14 cellular contexts compared by ENCODE assay signal in the genomic region with DNA sequence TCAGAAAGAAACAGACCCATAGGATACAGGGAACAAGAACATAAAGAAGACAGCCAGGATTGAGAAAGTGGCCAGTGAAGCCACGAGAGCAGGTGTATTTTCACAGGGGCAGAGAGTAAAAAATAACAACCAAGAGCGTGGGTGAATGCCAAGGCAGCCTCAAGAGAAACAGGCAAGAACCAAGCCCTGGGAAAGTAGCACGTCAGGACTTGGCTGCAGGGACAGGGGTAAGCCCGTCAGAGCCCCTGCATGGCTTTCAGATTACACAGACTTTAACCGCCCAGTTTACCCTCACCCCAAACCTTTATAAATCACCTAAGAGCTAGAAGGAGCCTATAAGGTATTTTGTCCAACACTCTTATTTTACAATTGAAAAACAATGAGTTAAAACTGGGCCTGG. TPM values are rescaled to one million over a fixed set of nuclear protein-coding genes. Genes with fewer than 3 reads are reported as not detected.
DNase-seq lines count a peak whose midpoint lies in the region; ATAC-seq, FAIRE-seq and TF ChIP-seq lines count a peak whose summit lies in the region.
"Had no signal": no experiment of that assay in that cellular context is flagged by ENCODE, and none has a peak within 500 bp of the region (broad histone marks: within the 10 kb centered on the region; RNA-seq: fewer than 3 reads in every experiment).

No MANE protein-coding gene starts in this region.

- H3K79me2 ChIP-seq in neural progenitor cell (ENCODE audit: low read depth): no peaks in the 10 kb centered on the region

- peak overlapping the region; percentile 45 for H2BK20ac ChIP-seq in IMR-90 (ENCODE audit: low read depth, low read length)

- in situ Hi-C loops in IMR-90 (cut with MboI; ENCODE audit: low sequenced_read_pairs): no loop called here

- H3K14ac ChIP-seq in IMR-90 (replicated peaks; ENCODE audit: low read depth, low read length): 0 out of 2 replicates have a peak overlapping the region, but pooled peaks have one; percentile 19

- H2BK15ac ChIP-seq in IMR-90 (ENCODE audit: low read depth, low read length): peak overlapping the region; percentile 73; the same call in 1 of the 3 replicates

- dilution Hi-C loops in IMR-90 (cut with HindIII; ENCODE audit: low sequenced_read_pairs, unreplicated experiment): no loop called here

- no peak for TF ChIP-seq CTCF in IMR-90 (conservative IDR thresholded peaks at IDR 0.05; ENCODE audit: low read depth, low read length)
- no peak for TF ChIP-seq CTCF in activated B cell treated with CpG ODN at 0.5 μM for 24 hours (IDR thresholded peaks at IDR 0.05)
- TF ChIP-seq CTCF in bronchial epithelial cell (IDR thresholded peaks at IDR 0.05; ENCODE audit: insufficient read depth, low read length, severe bottlenecking): no peak
- no peak for TF ChIP-seq CTCF in neural progenitor cell (IDR thresholded peaks at IDR 0.05)
- no peak for TF ChIP-seq CTCF in WTC11 (IDR thresholded peaks at IDR 0.05)

- no peaks in the 10 kb centered on the region for H3K27me3 ChIP-seq in IMR-90 (ENCODE audit: control insufficient read depth, insufficient read depth, low read length)
- H3K27me3 ChIP-seq in bronchial epithelial cell (ENCODE audit: control insufficient read depth, insufficient read depth, low read length): no peaks in the 10 kb centered on the region
- no peaks in the 10 kb centered on the region for H3K27me3 ChIP-seq in neural progenitor cell
- H3K27me3 ChIP-seq: colonic mucosa had no signal

- H4K8ac ChIP-seq in IMR-90 (ENCODE audit: low read depth in 2 of 2, low read length in 2 of 2): no peak overlapping the region

- H3K18ac ChIP-seq in IMR-90 (ENCODE audit: low read depth, low read length): peak overlapping the region; percentile 34; the same call in 1 of the 2 replicates

- no peak overlapping the region for H4K5ac ChIP-seq in IMR-90 (ENCODE audit: low read depth, low read length)

- H3K36me3 Mint-ChIP-seq in activated B cell treated with CpG ODN at 0.5 μM for 24 hours (ENCODE audit: low read depth): peaks cover 3% of the 10 kb centered on the region
- peaks cover 17% of the 10 kb centered on the region for H3K36me3 Mint-ChIP-seq in neural progenitor cell
- H3K36me3 Mint-ChIP-seq in WTC11: peaks cover 8% of the 10 kb centered on the region; the same call in 1 of the 2 replicates

- TF ChIP-seq POLR2A in IMR-90 (IDR thresholded peaks at IDR 0.05; ENCODE audit: low read depth, low read length): no peak

- intact Hi-C loops in IMR-90 (cut with micrococcal nuclease) (no loop called here), activated B cell treated with CpG ODN at 0.5 μM for 24 hours (cut with micrococcal nuclease) (no loop called here)

- H3K27me3 Mint-ChIP-seq in activated B cell treated with CpG ODN at 0.5 μM for 24 hours (no peaks in the 10 kb centered on the region), neural progenitor cell (ENCODE audit: insufficient read depth, low read depth) (peaks cover 13% of the 10 kb centered on the region), WTC11 (ENCODE audit: low read depth) (peaks cover 2% of the 10 kb centered on the region)

- no peak overlapping the region; the same call in 1 of the 2 replicates for H3K23ac ChIP-seq in IMR-90 (ENCODE audit: low read depth, low read length)

- peaks cover 12% of the 10 kb centered on the region; the same call in 1 of the 2 replicates for H3K9me1 ChIP-seq in IMR-90 (ENCODE audit: insufficient read depth, low read length)

- H4K20me1 ChIP-seq in IMR-90 (ENCODE audit: insufficient read depth, low read length) (no peaks in the 10 kb centered on the region), neural progenitor cell (ENCODE audit: low read depth) (no peaks in the 10 kb centered on the region)

- H3K4ac ChIP-seq in IMR-90 (ENCODE audit: low read depth, low read length): peak overlapping the region; percentile 51

- TF ChIP-seq RAD21 in IMR-90 (IDR thresholded peaks at IDR 0.05; ENCODE audit: low read length): no peak

- POLR2A ChIA-PET in IMR-90 (lab: Charles Lee; ENCODE audit: unreplicated experiment): no interaction called here
- POLR2A ChIA-PET in activated B cell treated with CpG ODN at 0.5 μM for 24 hours (lab: Charles Lee): no interaction called here
- POLR2A ChIA-PET in WTC11 (lab: Charles Lee): no interaction called here

- WGBS in IMR-90 (ENCODE audit: extremely low coverage in 2 of 2, insufficient read length in 1 of 2), 2 experiments: 92% methylated on average over 2 of the region's 5 CpGs; no CpG with 5 or more reads in 1 of the 2 experiments

- H3K4me2 ChIP-seq in IMR-90 (ENCODE audit: low read depth, low read length) (no peak overlapping the region), neural progenitor cell (no peak overlapping the region)

- peaks cover 44% of the 10 kb centered on the region for H3F3A ChIP-seq in neural progenitor cell (ENCODE audit: low read depth)

- no peak overlapping the region for H3K4me3 ChIP-seq in IMR-90 (ENCODE audit: insufficient read depth, low read depth, low read length)
- no peak overlapping the region for H3K4me3 ChIP-seq in bronchial epithelial cell (ENCODE audit: low read depth, low read length)
- no peak overlapping the region for H3K4me3 ChIP-seq in neural progenitor cell
- H3K4me3 ChIP-seq: colonic mucosa, mucosa of descending colon had no signal

- H3K27ac ChIP-seq in IMR-90 (ENCODE audit: insufficient read depth, low read length): no peak overlapping the region
- no peak overlapping the region for H3K27ac ChIP-seq in neural progenitor cell
- H3K27ac ChIP-seq: C4-2B, colonic mucosa had no signal

- peaks cover 2% of the 10 kb centered on the region for H3K9me3 Mint-ChIP-seq in activated B cell treated with CpG ODN at 0.5 μM for 24 hours
- peaks cover 38% of the 10 kb centered on the region for H3K9me3 Mint-ChIP-seq in neural progenitor cell
- peaks cover 17% of the 10 kb centered on the region for H3K9me3 Mint-ChIP-seq in WTC11

- H3K4me3 Mint-ChIP-seq in activated B cell treated with CpG ODN at 0.5 μM for 24 hours (peak overlapping the region; percentile 25), neural progenitor cell (no peak overlapping the region), WTC11 (no peak overlapping the region)

- H2AFZ ChIP-seq in IMR-90 (replicated peaks; ENCODE audit: low read length, poor library complexity): no peak overlapping the region
- H2AFZ ChIP-seq in neural progenitor cell (replicated peaks): no peak overlapping the region

- peak overlapping the region; percentile 42; the same call in 1 of the 2 replicates for H2AK5ac ChIP-seq in IMR-90 (ENCODE audit: low read depth, low read length)

- DNase-seq in IMR-90: no peak
- DNase-seq in activated B cell treated with CpG ODN at 0.5 μM for 24 hours: no peak
- peak; percentile 72 for DNase-seq in bronchial epithelial cell (ENCODE audit: low read depth)
- DNase-seq in neural progenitor cell (ENCODE audit: low spot score): no peak
- DNase-seq in activated gamma-delta T cell (lab: John Stamatoyannopoulos, UW): no peak
- no peak for DNase-seq in WTC11 (ENCODE audit: low spot score)
- DNase-seq: colonic mucosa, GF-D8, mucosa of descending colon, NCI-H1105, T1000 had no signal

- H4K91ac ChIP-seq in IMR-90 (ENCODE audit: insufficient read depth, low read depth, low read length): 0 out of 2 replicates have a peak overlapping the region, but pooled peaks have one; percentile 20

- H3K9me3 ChIP-seq in IMR-90 (ENCODE audit: control insufficient read depth, insufficient read depth, low read length): no peaks in the 10 kb centered on the region
- H3K9me3 ChIP-seq in neural progenitor cell (ENCODE audit: low read depth): no peaks in the 10 kb centered on the region
- H3K9me3 ChIP-seq: colonic mucosa, mucosa of descending colon had no signal

- H3K4me1 Mint-ChIP-seq in activated B cell treated with CpG ODN at 0.5 μM for 24 hours (peaks cover 68% of the 10 kb centered on the region), neural progenitor cell (peaks cover 40% of the 10 kb centered on the region), WTC11 (peaks cover 35% of the 10 kb centered on the region)

- no peaks in the 10 kb centered on the region for H3K79me1 ChIP-seq in IMR-90 (ENCODE audit: low read depth in 1 of 2, low read length in 2 of 2)

- ATAC-seq in IMR-90 (ENCODE audit: low read depth) (no peak), activated B cell treated with CpG ODN at 0.5 μM for 24 hours (ENCODE audit: low read depth) (no peak), WTC11 (no peak), GM19035 (IDR thresholded peaks at IDR 0.05; ENCODE audit: unreplicated experiment) (no peak)
- ATAC-seq: mucosa of descending colon had no signal

- peak overlapping the region; percentile 22 for H2BK5ac ChIP-seq in IMR-90 (ENCODE audit: low read depth, low read length, poor library complexity, severe bottlenecking)

- H3K4me1 ChIP-seq in IMR-90 (ENCODE audit: control insufficient read depth, insufficient read depth, low read length) (peaks cover 15% of the 10 kb centered on the region), neural progenitor cell (peaks cover 42% of the 10 kb centered on the region)
- H3K4me1 ChIP-seq: colonic mucosa had no signal

- no peaks in the 10 kb centered on the region for H3K36me3 ChIP-seq in IMR-90 (ENCODE audit: control insufficient read depth, insufficient read depth, low read length)
- no peaks in the 10 kb centered on the region for H3K36me3 ChIP-seq in bronchial epithelial cell (ENCODE audit: control insufficient read depth, insufficient read depth, low read length)
- no peaks in the 10 kb centered on the region for H3K36me3 ChIP-seq in neural progenitor cell
- H3K36me3 ChIP-seq: colonic mucosa had no signal

- no peak overlapping the region for H3K9ac ChIP-seq in IMR-90 (ENCODE audit: low read depth, low read length)
- no peak overlapping the region for H3K9ac ChIP-seq in neural progenitor cell

- H2BK120ac ChIP-seq in IMR-90 (ENCODE audit: low read depth, low read length): peak overlapping the region; percentile 85; the same call in 1 of the 2 replicates

- CTCF ChIA-PET in IMR-90 (lab: Yijun Ruan, JAX) (no interaction called here), activated B cell treated with CpG ODN at 0.5 μM for 24 hours (lab: Charles Lee) (no interaction called here), WTC11 (lab: Charles Lee) (no interaction called here)

- BruUV-seq in IMR-90 (replicated peaks; lab: Mats Ljungman, UMichigan): no TSS peak

- no peak for FAIRE-seq in bronchial epithelial cell (lab: Jason Lieb, UNC)
- FAIRE-seq: GM18507 had no signal

- H3K56ac ChIP-seq in IMR-90 (ENCODE audit: extremely low read depth, insufficient read depth, low read length): no peak overlapping the region

- no peak overlapping the region for H2AK9ac ChIP-seq in IMR-90 (replicated peaks; ENCODE audit: low read depth, low read length, poor library complexity)

- peak overlapping the region; percentile 44 for H3K27ac Mint-ChIP-seq in activated B cell treated with CpG ODN at 0.5 μM for 24 hours
- H3K27ac Mint-ChIP-seq in neural progenitor cell: peak overlapping the region; percentile 48
- H3K27ac Mint-ChIP-seq in WTC11: no peak overlapping the region

RNA-seq across cellular contexts. Expression of gene ARL4C, which starts 43.7 kb away (rescaled TPM):
- total RNA-seq in IMR-90 (2012; rRNA removed): 7.7 and 12.5 TPM in 2 replicates
- 8.2 and 8.7 TPM in 2 replicates for polyA plus RNA-seq in IMR-90 (2012; rRNA removed)
- 4.8 and 7.4 TPM in 2 replicates for polyA plus RNA-seq in IMR-90 (2012; cell fraction: cytosol; rRNA removed)
- polyA plus RNA-seq in IMR-90 (2012; cell fraction: nucleus; rRNA removed; ENCODE audit: low replicate concordance): 6.5 and 6.7 TPM in 2 replicates
- 20.9 TPM in 2 replicates for total RNA-seq in activated B cell treated with CpG ODN at 0.5 μM for 24 hours
- total RNA-seq in bronchial epithelial cell: 7.8 and 9.5 TPM in 2 replicates
- total RNA-seq in neural progenitor cell (ENCODE audit: low replicate concordance): 87.6 and 96.6 TPM in 2 replicates
- 9.3 to 10.6 TPM (median 10.4 TPM) in 3 replicates for total RNA-seq in WTC11 (2021)
